Comparison of ENCODE assay signal across 8 cellular contexts in genomic region chr13:41916173-41916954, GRCh38. TPM values are rescaled to one million over a fixed set of nuclear protein-coding genes. Genes with fewer than 3 reads are reported as not detected.
DNase-seq lines count a peak whose midpoint lies in the region; ATAC-seq and TF ChIP-seq lines count a peak whose summit lies in the region.

No MANE protein-coding gene starts in this region.

- ATAC-seq in GM21360 (IDR thresholded peaks at IDR 0.05; ENCODE audit: unreplicated experiment) (peak; percentile 86), HG03521 (IDR thresholded peaks at IDR 0.05; ENCODE audit: unreplicated experiment) (peak; percentile 92)
- peak; percentile 84 for ATAC-seq in activated T-helper 17 cell treated with anti-CD3 and anti-CD28 coated beads, Interleukin-2, amount 50 U/mL, for 72 hours (replicated peaks)

- H3K4me3 Mint-ChIP-seq in activated T-helper 17 cell treated with anti-CD3 and anti-CD28 coated beads, Interleukin-2, amount 50 U/mL, for 72 hours, result peak overlapping the region; percentile 65

- H3K36me3 ChIP-seq in esophagus squamous epithelium, result no peaks in the 10 kb centered on the region

- peak overlapping the region; percentile 51 for H3K27ac Mint-ChIP-seq in activated T-helper 17 cell treated with anti-CD3 and anti-CD28 coated beads, Interleukin-2, amount 50 U/mL, for 72 hours

- no peaks in the 10 kb centered on the region for H3K9me3 ChIP-seq in esophagus squamous epithelium

- H3K27me3 ChIP-seq in esophagus squamous epithelium, result no peaks in the 10 kb centered on the region

- peak; percentile 85 for DNase-seq in EL
- peak; percentile 24 for DNase-seq in kidney glomerular epithelial cell (lab: John Stamatoyannopoulos, UW)
- no peak for DNase-seq in activated effector memory CD4-positive, alpha-beta T cell treated with anti-CD3 and anti-CD28 coated beads, Interleukin-2, amount 50 U/mL, for 16 hours
- DNase-seq in middle frontal gyrus (ENCODE audit: extremely low spot score, low spot score), result no peak
- no peak for DNase-seq in esophagus squamous epithelium (lab: John Stamatoyannopoulos, UW)

- 17 to 27% methylated on average over 5 of the region's 5 CpGs for WGBS in esophagus squamous epithelium, 2 donors

- peaks cover 4% of the 10 kb centered on the region for H3K36me3 Mint-ChIP-seq in activated T-helper 17 cell treated with anti-CD3 and anti-CD28 coated beads, Interleukin-2, amount 50 U/mL, for 72 hours (ENCODE audit: low read depth)

- peaks cover 6 to 28% (median 7%) of the 10 kb centered on the region in 3 donors for H3K4me1 ChIP-seq in esophagus squamous epithelium

- H3K27me3 Mint-ChIP-seq in activated T-helper 17 cell treated with anti-CD3 and anti-CD28 coated beads, Interleukin-2, amount 50 U/mL, for 72 hours, result no peaks in the 10 kb centered on the region

- intact Hi-C loops in esophagus squamous epithelium (cut with DNase I), result no loop called here

- H3K4me3 ChIP-seq in esophagus squamous epithelium, result no peak overlapping the region

- TF ChIP-seq CTCF in esophagus squamous epithelium (IDR thresholded peaks at IDR 0.05), result no peak

- peaks cover 13% of the 10 kb centered on the region for H3K4me1 Mint-ChIP-seq in activated T-helper 17 cell treated with anti-CD3 and anti-CD28 coated beads, Interleukin-2, amount 50 U/mL, for 72 hours

- no peaks in the 10 kb centered on the region for H3K9me3 Mint-ChIP-seq in activated T-helper 17 cell treated with anti-CD3 and anti-CD28 coated beads, Interleukin-2, amount 50 U/mL, for 72 hours

- TF ChIP-seq POLR2A in esophagus squamous epithelium (IDR thresholded peaks at IDR 0.05), result no peak

- no peak overlapping the region for H3K27ac ChIP-seq in esophagus squamous epithelium

RNA-seq across cellular contexts. Expression of gene VWA8, which starts 44.5 kb away (rescaled TPM):
- total RNA-seq in activated T-helper 17 cell treated with anti-CD3 and anti-CD28 coated beads, Interleukin-2, amount 50 U/mL, for 72 hours, result 10 to 100 TPM in 1 of 2 donors, 1 to 10 TPM in 1; 7.4 to 11.2 TPM
- 10 to 100 TPM; 10.5 to 23.7 (median 17.3) TPM for total RNA-seq in esophagus squamous epithelium

Comparison
In these comparisons a context has a peak if more than half of its experiments do, and no peak if none do; other contexts are left out.
1. DNase-seq: peak in EL (single experiment) and kidney glomerular epithelial cell (single experiment); none in activated effector memory CD4-positive, alpha-beta T cell treated with anti-CD3 and anti-CD28 coated beads, Interleukin-2, amount 50 U/mL, for 16 hours (single experiment), middle frontal gyrus (single experiment) and esophagus squamous epithelium (single experiment).
2. Peak in every context shown above with its lines, with median percentiles within 50 percentile points of each other: ATAC-seq.